Comparison of ENCODE assay signal across 8 cellular contexts in the genomic region with DNA sequence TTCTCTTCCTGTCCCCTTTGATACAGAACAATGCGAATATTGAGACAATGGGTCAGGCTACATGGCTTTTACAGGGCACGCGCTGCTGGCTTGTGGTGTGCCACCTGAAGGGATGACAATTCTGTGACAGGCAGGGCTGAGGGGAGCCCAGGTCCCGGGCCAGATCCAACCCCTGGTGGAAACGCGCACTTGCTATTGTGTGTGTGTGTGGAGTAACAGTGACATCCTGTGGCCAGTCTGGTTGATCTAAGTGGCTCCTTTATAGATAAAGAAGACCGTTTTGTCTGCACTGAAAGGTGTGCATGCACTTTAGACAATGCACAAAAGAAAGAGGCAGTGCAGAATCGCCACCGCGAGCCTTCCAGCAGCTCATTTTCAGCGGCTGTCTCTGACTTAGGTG.
A peak's percentile ranks its signal among the peaks of the same experiment; 100 is the strongest.
DNase-seq lines count a peak whose midpoint lies in the region; TF ChIP-seq lines count a peak whose summit lies in the region.

No MANE protein-coding gene starts in this region.

- no peak overlapping the region for H2AFZ ChIP-seq in GM23248

- no peaks in the 10 kb centered on the region for H3K9me2 ChIP-seq in GM23248 (ENCODE audit: insufficient read depth)

- no peaks in the 10 kb centered on the region for H3K36me3 ChIP-seq in GM23248 (ENCODE audit: low read depth)

- no peak overlapping the region for H3K9ac ChIP-seq in GM23248

- DNase-seq in AG10803 (ENCODE audit: low read depth): no peak
- peak; percentile 50 for DNase-seq in GM23248
- DNase-seq in RKO (ENCODE audit: low spot score): peak; percentile 34
- peak; percentile 5 to 7 for DNase-seq in hippocampal formation (lab: John Stamatoyannopoulos, UW)
- no peak for DNase-seq in stimulated activated CD8-positive, alpha-beta memory T cell treated with anti-CD3 and anti-CD28 coated beads, Interleukin-4, amount 100 ng/mL, for 48 hours
- no peak for DNase-seq in KG1 (lab: John Stamatoyannopoulos, UW)
- DNase-seq in NOMO-1 treated with DMSO at 0.1 percent for 48 hours (lab: John Stamatoyannopoulos, UW; ENCODE audit: unreplicated experiment): no peak
- no peak for DNase-seq in stimulated activated CD4-positive, alpha-beta T cell treated with anti-CD3 and anti-CD28 coated beads, Interleukin-12 subunit alpha, Interleukin-12 subunit beta, amount 100 ng/mL, for 4 hours

- H3K27ac ChIP-seq in GM23248: no peak overlapping the region

- no peaks in the 10 kb centered on the region for H4K20me1 ChIP-seq in GM23248 (ENCODE audit: insufficient read depth)

- peaks cover 13% of the 10 kb centered on the region; the same call in 1 of the 2 replicates for H3F3A ChIP-seq in GM23248 (ENCODE audit: insufficient read depth)

- H3K4me3 ChIP-seq in AG10803 (ENCODE audit: low read length) (no peak overlapping the region), GM23248 (no peak overlapping the region)

- H3K4me2 ChIP-seq in GM23248 (ENCODE audit: unreplicated experiment): no peak overlapping the region

- peak; percentile 41 for TF ChIP-seq CTCF in AG10803 (conservative IDR thresholded peaks at IDR 0.05; ENCODE audit: low read length)

- in situ Hi-C loops in GM23248 (cut with MboI): loop anchor here (25.0 kb wide), 1 partner anchor 247 kb away; no protein-coding TSS in a partner anchor

- peaks cover 19% of the 10 kb centered on the region for H3K27me3 ChIP-seq in GM23248 (replicated peaks; ENCODE audit: insufficient read depth)

- no peaks in the 10 kb centered on the region for H3K9me3 ChIP-seq in GM23248 (ENCODE audit: low read depth)

- no peaks in the 10 kb centered on the region for H3K79me2 ChIP-seq in GM23248 (ENCODE audit: insufficient read depth)

- 33 to 36% methylated on average over 11 of the region's 11 CpGs for WGBS in GM23248 (ENCODE audit: low coverage in 1 of 2, low lambda C conversion rate in 2 of 2, missing lambda C conversion rate in 2 of 2), 2 experiments

- H3K4me1 ChIP-seq in GM23248 (ENCODE audit: insufficient read depth): peaks cover 19% of the 10 kb centered on the region

Comparison
In these comparisons a context has a peak if more than half of its experiments do, and no peak if none do; other contexts are left out.
1. DNase-seq: peak in GM23248 (single experiment), RKO (single experiment) and hippocampal formation (2 of 2); none in AG10803 (single experiment), stimulated activated CD8-positive, alpha-beta memory T cell treated with anti-CD3 and anti-CD28 coated beads, Interleukin-4, amount 100 ng/mL, for 48 hours (single experiment), KG1 (single experiment), NOMO-1 treated with DMSO at 0.1 percent for 48 hours (single experiment) and stimulated activated CD4-positive, alpha-beta T cell treated with anti-CD3 and anti-CD28 coated beads, Interleukin-12 subunit alpha, Interleukin-12 subunit beta, amount 100 ng/mL, for 4 hours (single experiment).